In the genomic region with DNA sequence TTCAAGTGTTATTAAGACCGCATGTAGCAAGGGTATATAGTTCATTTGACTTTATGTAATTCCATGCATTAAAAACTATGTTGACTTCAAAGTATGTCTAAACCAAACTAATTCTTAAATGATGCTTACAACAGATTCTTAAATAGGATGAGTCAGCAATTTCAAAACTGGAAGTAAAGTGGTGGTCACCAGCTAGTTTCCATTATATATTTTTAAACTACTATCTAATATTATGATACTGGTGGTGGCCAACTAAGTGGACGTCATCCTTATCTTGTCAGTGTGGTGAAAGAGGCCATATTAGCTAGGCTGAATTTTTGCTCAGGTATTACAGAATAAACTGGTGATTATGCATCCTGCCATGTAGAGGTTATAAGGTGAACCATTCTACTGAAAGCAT, we compare ENCODE assay signal across 9 cellular contexts. TPM values are rescaled to one million over a fixed set of nuclear protein-coding genes. Genes with fewer than 3 reads are reported as not detected.
DNase-seq lines count a peak whose midpoint lies in the region; ATAC-seq, FAIRE-seq and TF ChIP-seq lines count a peak whose summit lies in the region.
"Had no signal": no experiment of that assay in that cellular context is flagged by ENCODE, and none has a peak within 500 bp of the region (broad histone marks: within the 10 kb centered on the region; RNA-seq: fewer than 3 reads in every experiment).

No MANE protein-coding gene starts in this region.

- peaks cover 50% of the 10 kb centered on the region for H3K79me2 ChIP-seq in GM12878 (ENCODE audit: control insufficient read depth, insufficient read depth, low read length)

- intact Hi-C loops in Calu3 (cut with micrococcal nuclease; ENCODE audit: unreplicated experiment) (no loop called here), GM12878 (cut with micrococcal nuclease; ENCODE audit: unreplicated experiment) (loop anchor here (2.0 to 10.0 kb wide), 6 partner anchors 21 to 413 kb away; a partner anchor contains a TSS)

- H3K27me3 ChIP-seq in GM12878 (replicated peaks in 1 of 2; ENCODE audit: control insufficient read depth in 2 of 2, insufficient read depth in 2 of 2, low read length in 1 of 2) = no peaks in the 10 kb centered on the region

- POLR2A ChIA-PET in GM12878 (lab: Charles Lee) = interaction anchor here (1.3 to 1.9 kb wide), 3 partner anchors 9 to 22 kb away, joined by 4 to 7 read pairs (median 6); no protein-coding TSS in a partner anchor

- H3K4me1 ChIP-seq in GM12878 (ENCODE audit: control insufficient read depth, insufficient read depth, low read length) = peaks cover 11% of the 10 kb centered on the region

- peak overlapping the region; percentile 71 for H2AFZ ChIP-seq in GM12878 (ENCODE audit: control insufficient read depth, low read depth, low read length)

- RAD21 ChIA-PET in GM12878 (lab: Charles Lee; ENCODE audit: unreplicated experiment) = interaction anchor here (1.5 to 2.7 kb wide), 7 partner anchors 8 to 330 kb away, joined by 4 to 8 read pairs (median 6); no protein-coding TSS in a partner anchor

- H3K9me3 ChIP-seq in GM12878 (replicated peaks; ENCODE audit: control insufficient read depth, insufficient read depth, low read length) = no peaks in the 10 kb centered on the region

- H3K36me3 Mint-ChIP-seq in Calu3 (ENCODE audit: insufficient read depth, unreplicated experiment) (peaks cover 16% of the 10 kb centered on the region), nephron (ENCODE audit: low read depth) (no peaks in the 10 kb centered on the region)

- H3K9me3 Mint-ChIP-seq in Calu3 (ENCODE audit: low read depth, unreplicated experiment) (no peaks in the 10 kb centered on the region), nephron (peaks cover 4% of the 10 kb centered on the region)

- peak overlapping the region; percentile 90 for H3K4me2 ChIP-seq in GM12878 (ENCODE audit: control insufficient read depth, insufficient read depth)

- no peaks in the 10 kb centered on the region for H3K27me3 Mint-ChIP-seq in Calu3 (ENCODE audit: unreplicated experiment)
- H3K27me3 Mint-ChIP-seq in nephron (ENCODE audit: low read depth) = peaks cover 66% of the 10 kb centered on the region

- TF ChIP-seq POLR2A in GM12878 (IDR thresholded peaks at IDR 0.05; ENCODE audit: low read depth, low read length) = no peak
- TF ChIP-seq POLR2A in H54 (IDR thresholded peaks at IDR 0.05; ENCODE audit: low read depth, low read length) = no peak

- no peak for TF ChIP-seq RAD21 in GM12878 (IDR thresholded peaks at IDR 0.05; ENCODE audit: insufficient read depth, low read depth, low read length)

- peaks cover 13% of the 10 kb centered on the region for H3K4me1 Mint-ChIP-seq in Calu3 (ENCODE audit: low read depth, unreplicated experiment)
- no peaks in the 10 kb centered on the region for H3K4me1 Mint-ChIP-seq in nephron

- TF ChIP-seq CTCF in Calu3 (IDR thresholded peaks at IDR 0.05; ENCODE audit: unreplicated experiment) = no peak
- no peak for TF ChIP-seq CTCF in GM12878 (IDR thresholded peaks at IDR 0.05 in 2 of 3, conservative IDR thresholded peaks at IDR 0.05 in 1 of 3; ENCODE audit: control insufficient read depth in 2 of 3, extremely low read depth in 1 of 3, insufficient read depth in 1 of 3, low read depth in 3 of 3, low read length in 3 of 3)
- no peak for TF ChIP-seq CTCF in nephron (IDR thresholded peaks at IDR 0.05; ENCODE audit: unreplicated experiment in 3 of 3)

- no peak for TF ChIP-seq EP300 in GM12878 (IDR thresholded peaks at IDR 0.05; ENCODE audit: borderline replicate concordance in 1 of 2, control insufficient read depth in 1 of 2, low read depth in 2 of 2, low read length in 2 of 2)

- H3K4me3 Mint-ChIP-seq in Calu3 (ENCODE audit: low read depth, unreplicated experiment) (peak overlapping the region; percentile 98), nephron (peak overlapping the region; percentile 88 to 94 (median 93))

- H3K4me3 ChIP-seq in GM12878 = peak overlapping the region; percentile 96

- FAIRE-seq in GM12878 (lab: Jason Lieb, UNC) = no peak
- FAIRE-seq in H54 (lab: Jason Lieb, UNC) = no peak

- no peak overlapping the region for H3K27ac Mint-ChIP-seq in Calu3 (ENCODE audit: unreplicated experiment)
- no peak overlapping the region for H3K27ac Mint-ChIP-seq in nephron

- SMC1A ChIA-PET in GM12878 (lab: Charles Lee; ENCODE audit: uncharacterized antibody, unreplicated experiment) = interaction anchor here (0.9 to 3.4 kb wide), 13 partner anchors 8 to 687 kb away, joined by 3 to 22 read pairs (median 8); no protein-coding TSS in a partner anchor

- H3K9ac ChIP-seq in GM12878 (ENCODE audit: control insufficient read depth, insufficient read depth, low read length) = peak overlapping the region; percentile 80

- ATAC-seq in HG02885 (IDR thresholded peaks at IDR 0.05; ENCODE audit: poor library complexity, unreplicated experiment) (peak; percentile 28), GM12878 (peak; percentile 53), esophagus mucosa (no peak)

- BruUV-seq in Calu3 (replicated peaks; lab: Mats Ljungman, UMichigan) (no TSS peak), GM12878 (replicated peaks; lab: Mats Ljungman, UMichigan) (no TSS peak)

- no peaks in the 10 kb centered on the region for H3K36me3 ChIP-seq in GM12878 (ENCODE audit: control insufficient read depth in 2 of 2, insufficient read depth in 2 of 2, low read length in 1 of 2)

- in situ Hi-C loops in GM12878 (cut with MboI) = no loop called here

- WGBS in GM12878 (ENCODE audit: insufficient coverage, insufficient replicate concordance, low lambda C conversion rate, missing lambda C conversion rate) = 0% methylated on average over 2 of the region's 2 CpGs

- no peaks in the 10 kb centered on the region for H4K20me1 ChIP-seq in GM12878 (ENCODE audit: control insufficient read depth, insufficient read depth)

- no peak for DNase-seq in Calu3
- DNase-seq in GM12878 (ENCODE audit: low read depth, low spot score) = no peak
- DNase-seq in NCI-H1417 (lab: John Stamatoyannopoulos, UW) = no peak
- DNase-seq in H54 (ENCODE audit: insufficient read length, low spot score) = no peak
- DNase-seq in NCI-H1436 treated with DMSO at 0.1 percent for 48 hours (lab: John Stamatoyannopoulos, UW) = no peak

- H3K27ac ChIP-seq in GM12878 (ENCODE audit: control insufficient read depth, insufficient read depth) = peak overlapping the region; percentile 90

- CTCF ChIA-PET in Calu3 (lab: Charles Lee) = interaction anchor here (0.7 kb wide), 1 partner anchor 49 kb away, joined by 3 read pairs; no protein-coding TSS in a partner anchor
- CTCF ChIA-PET in GM12878 (lab: Yijun Ruan, JAX) = interaction anchor here (0.6 to 3.4 kb wide), 4 partner anchors 9 to 65 kb away, joined by 3 to 13 read pairs (median 4); no protein-coding TSS in a partner anchor

TF ChIP-seq in GM12878, 131 proteins besides CTCF, POLR2A, EP300 and RAD21 (continues in another document):
- TF ChIP-seq HDGF (IDR thresholded peaks at IDR 0.05) = no peak
- no peak for TF ChIP-seq MEF2B (IDR thresholded peaks at IDR 0.05; ENCODE audit: partially characterized antibody, poor library complexity, severe bottlenecking)
- no peak for TF ChIP-seq NFXL1 (IDR thresholded peaks at IDR 0.05; ENCODE audit: borderline replicate concordance)
- TF ChIP-seq RFX5 (IDR thresholded peaks at IDR 0.05; ENCODE audit: low read depth, low read length) = no peak
- TF ChIP-seq, protein P1, sequence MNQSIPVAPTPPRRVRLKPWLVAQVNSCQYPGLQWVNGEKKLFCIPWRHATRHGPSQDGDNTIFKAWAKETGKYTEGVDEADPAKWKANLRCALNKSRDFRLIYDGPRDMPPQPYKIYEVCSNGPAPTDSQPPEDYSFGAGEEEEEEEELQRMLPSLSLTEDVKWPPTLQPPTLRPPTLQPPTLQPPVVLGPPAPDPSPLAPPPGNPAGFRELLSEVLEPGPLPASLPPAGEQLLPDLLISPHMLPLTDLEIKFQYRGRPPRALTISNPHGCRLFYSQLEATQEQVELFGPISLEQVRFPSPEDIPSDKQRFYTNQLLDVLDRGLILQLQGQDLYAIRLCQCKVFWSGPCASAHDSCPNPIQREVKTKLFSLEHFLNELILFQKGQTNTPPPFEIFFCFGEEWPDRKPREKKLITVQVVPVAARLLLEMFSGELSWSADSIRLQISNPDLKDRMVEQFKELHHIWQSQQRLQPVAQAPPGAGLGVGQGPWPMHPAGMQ (IDR thresholded peaks at IDR 0.05; ENCODE audit: borderline replicate concordance) = no peak
- TF ChIP-seq MEF2A (IDR thresholded peaks at IDR 0.05; ENCODE audit: insufficient read depth, low read depth, low read length) = 0 out of 2 replicates have a peak, but pooled peaks have one; percentile 50
- TF ChIP-seq, protein P2, sequence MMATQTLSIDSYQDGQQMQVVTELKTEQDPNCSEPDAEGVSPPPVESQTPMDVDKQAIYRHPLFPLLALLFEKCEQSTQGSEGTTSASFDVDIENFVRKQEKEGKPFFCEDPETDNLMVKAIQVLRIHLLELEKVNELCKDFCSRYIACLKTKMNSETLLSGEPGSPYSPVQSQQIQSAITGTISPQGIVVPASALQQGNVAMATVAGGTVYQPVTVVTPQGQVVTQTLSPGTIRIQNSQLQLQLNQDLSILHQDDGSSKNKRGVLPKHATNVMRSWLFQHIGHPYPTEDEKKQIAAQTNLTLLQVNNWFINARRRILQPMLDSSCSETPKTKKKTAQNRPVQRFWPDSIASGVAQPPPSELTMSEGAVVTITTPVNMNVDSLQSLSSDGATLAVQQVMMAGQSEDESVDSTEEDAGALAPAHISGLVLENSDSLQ (IDR thresholded peaks at IDR 0.05) = no peak
- no peak for TF ChIP-seq SUPT20H (IDR thresholded peaks at IDR 0.05; ENCODE audit: borderline replicate concordance, control insufficient read depth, low read depth, low read length)
- peak; percentile 94; the same call in 1 of the 2 replicates for TF ChIP-seq BACH1 (IDR thresholded peaks at IDR 0.05; ENCODE audit: borderline replicate concordance)
- no peak for TF ChIP-seq YBX1 (IDR thresholded peaks at IDR 0.05)
- no peak for TF ChIP-seq NFYA (IDR thresholded peaks at IDR 0.05; ENCODE audit: borderline replicate concordance, low read depth, low read length)

RNA-seq across cellular contexts. Expression of a gene that starts 1.2 kb away (rescaled TPM):
- total RNA-seq in Calu3 (2022) = 4.4 and 4.6 TPM in 2 replicates
- total RNA-seq in GM12878 (2013; cell fraction: nucleolus; rRNA removed) = 99.5 and 111 TPM in 2 replicates
- 9.8 and 12.8 TPM in 2 replicates for total RNA-seq in GM12878 (2014; rRNA removed)
- total RNA-seq in GM12878 (2014; rRNA removed; fragmentation: Illumina TruSeq; extraction: Trizol) = 7.1 and 9.2 TPM in 2 replicates
- 7.0 and 8.1 TPM in 2 replicates for total RNA-seq in GM12878 (2021)
- polyA plus RNA-seq in GM12878 (2011; ENCODE audit: low read depth) = 4.7 TPM
- polyA plus RNA-seq in GM12878 (2011; rRNA removed) = 9.7 and 15.2 TPM in 2 replicates
- polyA plus RNA-seq in GM12878 (2011; cell fraction: cytosol; rRNA removed) = 2.6 and 3.0 TPM in 2 replicates
- 16.0 and 16.7 TPM in 2 replicates for polyA plus RNA-seq in GM12878 (2011; cell fraction: nucleus; rRNA removed)
- 8.9 and 13.7 TPM in 2 replicates for polyA plus RNA-seq in GM12878 (2012)
- 6.4 and 9.3 TPM in 2 replicates for polyA plus RNA-seq in GM12878 (2014; fragmentation: Illumina TruSeq; extraction: Trizol)
- polyA plus RNA-seq in GM12878 (2014; fragmentation: Nextera tagmentation; extraction: Ambion mirVana) = 1 to 10 TPM; 6.0 to 7.3 TPM
- 9.0 and 9.2 TPM in 2 replicates for polyA plus RNA-seq in GM12878 (2014; rRNA removed)
- polyA plus RNA-seq in GM12878 (2016; fragmentation: Nextera tagmentation; extraction: Ambion mirVana) = 10 to 100 TPM; 10.6 to 11.4 TPM
- polyA minus RNA-seq in GM12878 (2011; rRNA and poly(A)+ RNA removed) = 5.2 and 5.3 TPM in 2 replicates
- polyA minus RNA-seq in GM12878 (2011; cell fraction: cytosol; rRNA and poly(A)+ RNA removed) = 2.8 and 2.9 TPM in 2 replicates
- polyA minus RNA-seq in GM12878 (2011; cell fraction: nucleus; rRNA and poly(A)+ RNA removed) = 19.3 and 29.9 TPM in 2 replicates
- 1.9 TPM for total RNA-seq in esophagus mucosa
- polyA plus RNA-seq: neural cell had no signal
